1 cellular context compared by ENCODE assay signal in the genomic region with DNA sequence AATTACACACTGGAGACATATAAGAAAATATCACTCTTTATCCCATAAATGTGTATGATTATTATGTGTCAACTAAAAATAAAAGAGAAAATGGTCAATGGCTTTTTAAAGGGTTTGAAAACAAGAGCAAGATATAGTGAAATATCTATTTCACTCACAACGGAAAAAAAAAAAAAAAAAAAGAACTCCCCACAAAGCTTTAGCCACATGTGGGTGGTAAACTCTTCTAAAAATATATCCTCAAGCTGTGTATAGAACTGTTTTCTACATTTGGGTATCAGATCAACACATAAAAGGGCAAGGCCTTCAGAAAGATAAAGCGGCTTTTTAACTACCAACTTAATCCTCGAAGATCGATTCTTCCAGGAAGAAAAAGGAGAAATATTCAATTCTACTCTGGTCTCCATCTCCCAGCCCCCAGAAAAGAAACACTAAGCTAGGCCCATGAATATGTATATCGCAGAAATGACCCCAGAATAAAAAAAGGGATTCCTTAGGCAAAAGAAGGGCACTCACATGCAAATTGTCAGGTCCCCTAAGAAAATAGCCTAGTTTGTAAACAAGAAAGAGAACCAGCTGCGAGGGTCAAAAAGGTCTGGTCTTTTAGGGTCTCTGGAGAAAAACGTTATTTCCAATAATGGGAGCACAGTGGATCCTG.
A peak's percentile ranks its signal among the peaks of the same experiment; 100 is the strongest.
TF ChIP-seq lines count a peak whose summit lies in the region.

No MANE protein-coding gene starts in this region.

TF ChIP-seq in H1, 55 proteins besides CTCF, POLR2A, EP300 and RAD21:
- TF ChIP-seq EGR1 (IDR thresholded peaks at IDR 0.05; ENCODE audit: borderline replicate concordance, low read depth, low read length) (no peak), YY1 (IDR thresholded peaks at IDR 0.05; ENCODE audit: low read depth, low read length) (no peak), SIRT6 (IDR thresholded peaks at IDR 0.05; ENCODE audit: low read length) (no peak), PHF8 (conservative IDR thresholded peaks at IDR 0.05; ENCODE audit: low read depth, low read length) (no peak), POU5F1 (IDR thresholded peaks at IDR 0.05; ENCODE audit: low read depth, low read length) (peak; percentile 73), SP2 (IDR thresholded peaks at IDR 0.05; ENCODE audit: low read length) (no peak), POLR2AphosphoS5 (IDR thresholded peaks at IDR 0.05; ENCODE audit: low read depth, low read length) (no peak), BCL11A (IDR thresholded peaks at IDR 0.05; ENCODE audit: low read depth in 2 of 2, low read length in 2 of 2) (no peak), ZNF274 (IDR thresholded peaks at IDR 0.05; ENCODE audit: borderline replicate concordance, extremely low read depth, low read length) (no peak), CREB1 (IDR thresholded peaks at IDR 0.05) (no peak), GABPA (IDR thresholded peaks at IDR 0.05; ENCODE audit: borderline replicate concordance, insufficient read depth, low read length) (no peak), BACH1 (IDR thresholded peaks at IDR 0.05; ENCODE audit: low read length) (no peak), RNF2 (IDR thresholded peaks at IDR 0.05; ENCODE audit: borderline replicate concordance, low read depth, low read length, missing control alignments, poor library complexity, severe bottlenecking) (no peak), JUN (IDR thresholded peaks at IDR 0.05; ENCODE audit: low read depth, low read length) (no peak), NANOG (IDR thresholded peaks at IDR 0.05; ENCODE audit: insufficient read depth, low read depth, low read length, poor library complexity, severe bottlenecking) (no peak), CEBPB (IDR thresholded peaks at IDR 0.05; ENCODE audit: low read depth, low read length) (no peak), CHD2 (IDR thresholded peaks at IDR 0.05; ENCODE audit: low read length) (no peak), TAF7 (optimal IDR thresholded peaks at IDR 0.05; ENCODE audit: borderline replicate concordance, low read depth, low read length) (no peak), RFX5 (IDR thresholded peaks at IDR 0.05; ENCODE audit: borderline replicate concordance, low read depth, low read length) (no peak), SUZ12 (IDR thresholded peaks at IDR 0.05; ENCODE audit: low read length) (no peak), TCF12 (IDR thresholded peaks at IDR 0.05; ENCODE audit: low read depth, low read length) (0 out of 2 replicates have a peak, but pooled peaks have one; percentile 19), SP4 (IDR thresholded peaks at IDR 0.05; ENCODE audit: low read length) (no peak), MAFK (IDR thresholded peaks at IDR 0.05; ENCODE audit: low read depth, low read length) (no peak), FOSL1 (IDR thresholded peaks at IDR 0.05; ENCODE audit: insufficient read depth, low read depth, low read length) (no peak), RBBP5 (IDR thresholded peaks at IDR 0.05; ENCODE audit: borderline replicate concordance, low read depth, low read length) (no peak), HDAC2 (IDR thresholded peaks at IDR 0.05; ENCODE audit: borderline replicate concordance in 1 of 2, low read depth in 2 of 2, low read length in 2 of 2) (peak in 1 of 2 experiments; percentile 69; a peak in 1 of 4 replicates), TBP (IDR thresholded peaks at IDR 0.05; ENCODE audit: low read depth, low read length) (no peak)
- TF ChIP-seq, protein P1, sequence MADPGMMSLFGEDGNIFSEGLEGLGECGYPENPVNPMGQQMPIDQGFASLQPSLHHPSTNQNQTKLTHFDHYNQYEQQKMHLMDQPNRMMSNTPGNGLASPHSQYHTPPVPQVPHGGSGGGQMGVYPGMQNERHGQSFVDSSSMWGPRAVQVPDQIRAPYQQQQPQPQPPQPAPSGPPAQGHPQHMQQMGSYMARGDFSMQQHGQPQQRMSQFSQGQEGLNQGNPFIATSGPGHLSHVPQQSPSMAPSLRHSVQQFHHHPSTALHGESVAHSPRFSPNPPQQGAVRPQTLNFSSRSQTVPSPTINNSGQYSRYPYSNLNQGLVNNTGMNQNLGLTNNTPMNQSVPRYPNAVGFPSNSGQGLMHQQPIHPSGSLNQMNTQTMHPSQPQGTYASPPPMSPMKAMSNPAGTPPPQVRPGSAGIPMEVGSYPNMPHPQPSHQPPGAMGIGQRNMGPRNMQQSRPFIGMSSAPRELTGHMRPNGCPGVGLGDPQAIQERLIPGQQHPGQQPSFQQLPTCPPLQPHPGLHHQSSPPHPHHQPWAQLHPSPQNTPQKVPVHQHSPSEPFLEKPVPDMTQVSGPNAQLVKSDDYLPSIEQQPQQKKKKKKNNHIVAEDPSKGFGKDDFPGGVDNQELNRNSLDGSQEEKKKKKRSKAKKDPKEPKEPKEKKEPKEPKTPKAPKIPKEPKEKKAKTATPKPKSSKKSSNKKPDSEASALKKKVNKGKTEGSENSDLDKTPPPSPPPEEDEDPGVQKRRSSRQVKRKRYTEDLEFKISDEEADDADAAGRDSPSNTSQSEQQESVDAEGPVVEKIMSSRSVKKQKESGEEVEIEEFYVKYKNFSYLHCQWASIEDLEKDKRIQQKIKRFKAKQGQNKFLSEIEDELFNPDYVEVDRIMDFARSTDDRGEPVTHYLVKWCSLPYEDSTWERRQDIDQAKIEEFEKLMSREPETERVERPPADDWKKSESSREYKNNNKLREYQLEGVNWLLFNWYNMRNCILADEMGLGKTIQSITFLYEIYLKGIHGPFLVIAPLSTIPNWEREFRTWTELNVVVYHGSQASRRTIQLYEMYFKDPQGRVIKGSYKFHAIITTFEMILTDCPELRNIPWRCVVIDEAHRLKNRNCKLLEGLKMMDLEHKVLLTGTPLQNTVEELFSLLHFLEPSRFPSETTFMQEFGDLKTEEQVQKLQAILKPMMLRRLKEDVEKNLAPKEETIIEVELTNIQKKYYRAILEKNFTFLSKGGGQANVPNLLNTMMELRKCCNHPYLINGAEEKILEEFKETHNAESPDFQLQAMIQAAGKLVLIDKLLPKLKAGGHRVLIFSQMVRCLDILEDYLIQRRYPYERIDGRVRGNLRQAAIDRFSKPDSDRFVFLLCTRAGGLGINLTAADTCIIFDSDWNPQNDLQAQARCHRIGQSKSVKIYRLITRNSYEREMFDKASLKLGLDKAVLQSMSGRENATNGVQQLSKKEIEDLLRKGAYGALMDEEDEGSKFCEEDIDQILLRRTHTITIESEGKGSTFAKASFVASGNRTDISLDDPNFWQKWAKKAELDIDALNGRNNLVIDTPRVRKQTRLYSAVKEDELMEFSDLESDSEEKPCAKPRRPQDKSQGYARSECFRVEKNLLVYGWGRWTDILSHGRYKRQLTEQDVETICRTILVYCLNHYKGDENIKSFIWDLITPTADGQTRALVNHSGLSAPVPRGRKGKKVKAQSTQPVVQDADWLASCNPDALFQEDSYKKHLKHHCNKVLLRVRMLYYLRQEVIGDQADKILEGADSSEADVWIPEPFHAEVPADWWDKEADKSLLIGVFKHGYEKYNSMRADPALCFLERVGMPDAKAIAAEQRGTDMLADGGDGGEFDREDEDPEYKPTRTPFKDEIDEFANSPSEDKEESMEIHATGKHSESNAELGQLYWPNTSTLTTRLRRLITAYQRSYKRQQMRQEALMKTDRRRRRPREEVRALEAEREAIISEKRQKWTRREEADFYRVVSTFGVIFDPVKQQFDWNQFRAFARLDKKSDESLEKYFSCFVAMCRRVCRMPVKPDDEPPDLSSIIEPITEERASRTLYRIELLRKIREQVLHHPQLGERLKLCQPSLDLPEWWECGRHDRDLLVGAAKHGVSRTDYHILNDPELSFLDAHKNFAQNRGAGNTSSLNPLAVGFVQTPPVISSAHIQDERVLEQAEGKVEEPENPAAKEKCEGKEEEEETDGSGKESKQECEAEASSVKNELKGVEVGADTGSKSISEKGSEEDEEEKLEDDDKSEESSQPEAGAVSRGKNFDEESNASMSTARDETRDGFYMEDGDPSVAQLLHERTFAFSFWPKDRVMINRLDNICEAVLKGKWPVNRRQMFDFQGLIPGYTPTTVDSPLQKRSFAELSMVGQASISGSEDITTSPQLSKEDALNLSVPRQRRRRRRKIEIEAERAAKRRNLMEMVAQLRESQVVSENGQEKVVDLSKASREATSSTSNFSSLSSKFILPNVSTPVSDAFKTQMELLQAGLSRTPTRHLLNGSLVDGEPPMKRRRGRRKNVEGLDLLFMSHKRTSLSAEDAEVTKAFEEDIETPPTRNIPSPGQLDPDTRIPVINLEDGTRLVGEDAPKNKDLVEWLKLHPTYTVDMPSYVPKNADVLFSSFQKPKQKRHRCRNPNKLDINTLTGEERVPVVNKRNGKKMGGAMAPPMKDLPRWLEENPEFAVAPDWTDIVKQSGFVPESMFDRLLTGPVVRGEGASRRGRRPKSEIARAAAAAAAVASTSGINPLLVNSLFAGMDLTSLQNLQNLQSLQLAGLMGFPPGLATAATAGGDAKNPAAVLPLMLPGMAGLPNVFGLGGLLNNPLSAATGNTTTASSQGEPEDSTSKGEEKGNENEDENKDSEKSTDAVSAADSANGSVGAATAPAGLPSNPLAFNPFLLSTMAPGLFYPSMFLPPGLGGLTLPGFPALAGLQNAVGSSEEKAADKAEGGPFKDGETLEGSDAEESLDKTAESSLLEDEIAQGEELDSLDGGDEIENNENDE (IDR thresholded peaks at IDR 0.05; ENCODE audit: insufficient replicate concordance, low read length), result peak; percentile 56
- TF ChIP-seq, protein P2, sequence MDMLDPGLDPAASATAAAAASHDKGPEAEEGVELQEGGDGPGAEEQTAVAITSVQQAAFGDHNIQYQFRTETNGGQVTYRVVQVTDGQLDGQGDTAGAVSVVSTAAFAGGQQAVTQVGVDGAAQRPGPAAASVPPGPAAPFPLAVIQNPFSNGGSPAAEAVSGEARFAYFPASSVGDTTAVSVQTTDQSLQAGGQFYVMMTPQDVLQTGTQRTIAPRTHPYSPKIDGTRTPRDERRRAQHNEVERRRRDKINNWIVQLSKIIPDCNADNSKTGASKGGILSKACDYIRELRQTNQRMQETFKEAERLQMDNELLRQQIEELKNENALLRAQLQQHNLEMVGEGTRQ (IDR thresholded peaks at IDR 0.05; ENCODE audit: low read length), result no peak
- TF ChIP-seq, protein P3, sequence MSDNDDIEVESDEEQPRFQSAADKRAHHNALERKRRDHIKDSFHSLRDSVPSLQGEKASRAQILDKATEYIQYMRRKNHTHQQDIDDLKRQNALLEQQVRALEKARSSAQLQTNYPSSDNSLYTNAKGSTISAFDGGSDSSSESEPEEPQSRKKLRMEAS (IDR thresholded peaks at IDR 0.05), result no peak
- TF ChIP-seq, protein P4, sequence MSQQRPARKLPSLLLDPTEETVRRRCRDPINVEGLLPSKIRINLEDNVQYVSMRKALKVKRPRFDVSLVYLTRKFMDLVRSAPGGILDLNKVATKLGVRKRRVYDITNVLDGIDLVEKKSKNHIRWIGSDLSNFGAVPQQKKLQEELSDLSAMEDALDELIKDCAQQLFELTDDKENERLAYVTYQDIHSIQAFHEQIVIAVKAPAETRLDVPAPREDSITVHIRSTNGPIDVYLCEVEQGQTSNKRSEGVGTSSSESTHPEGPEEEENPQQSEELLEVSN (IDR thresholded peaks at IDR 0.05), result no peak
